Comparison of ENCODE assay signal across 21 cellular contexts in the genomic region with DNA sequence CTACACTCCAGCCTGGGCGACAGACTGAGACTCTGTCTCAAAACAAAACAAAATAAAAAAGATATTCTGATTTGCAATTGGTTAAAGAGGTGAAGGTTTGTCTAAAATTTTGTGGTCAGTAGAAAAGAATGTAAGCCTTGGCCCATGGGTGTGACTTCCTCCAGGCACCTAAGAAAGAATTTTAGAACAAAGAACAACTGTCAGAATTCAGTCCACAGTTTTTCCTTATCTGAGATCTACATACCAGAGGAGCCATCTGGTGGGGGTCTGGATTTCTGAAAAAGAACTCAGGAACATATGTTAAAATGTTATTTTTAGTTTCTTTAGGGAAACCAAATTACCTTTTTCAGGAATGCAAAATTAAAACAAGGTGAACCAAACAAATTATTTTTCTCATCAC.
A peak's percentile ranks its signal among the peaks of the same experiment; 100 is the strongest.
DNase-seq lines count a peak whose midpoint lies in the region; ATAC-seq and TF ChIP-seq lines count a peak whose summit lies in the region.
"Had no signal": no experiment of that assay in that cellular context is flagged by ENCODE, and none has a peak within 500 bp of the region (broad histone marks: within the 10 kb centered on the region; RNA-seq: fewer than 3 reads in every experiment).

No MANE protein-coding gene starts in this region.

- no peaks in the 10 kb centered on the region for H3K36me3 ChIP-seq in HAP-1 (replicated peaks)
- H3K36me3 ChIP-seq in fibroblast of lung (ENCODE audit: control insufficient read depth, insufficient read depth, low read length), result no peaks in the 10 kb centered on the region
- no peaks in the 10 kb centered on the region for H3K36me3 ChIP-seq in smooth muscle cell (ENCODE audit: low read depth)
- H3K36me3 ChIP-seq: upper lobe of left lung had no signal

- H3K9ac ChIP-seq in fibroblast of lung (ENCODE audit: insufficient read depth, low read length) (no peak overlapping the region), smooth muscle cell (ENCODE audit: low read depth) (no peak overlapping the region)

- no peak overlapping the region for H3K4me2 ChIP-seq in fibroblast of lung (ENCODE audit: extremely low read depth, insufficient read depth, low read length)
- H3K4me2 ChIP-seq in smooth muscle cell, result peak overlapping the region; percentile 0

- H3K27me3 ChIP-seq in HAP-1 (ENCODE audit: low read depth), result no peaks in the 10 kb centered on the region
- no peaks in the 10 kb centered on the region for H3K27me3 ChIP-seq in fibroblast of lung (ENCODE audit: control insufficient read depth, insufficient read depth, low read length)
- H3K27me3 ChIP-seq in smooth muscle cell (ENCODE audit: low read depth), result no peaks in the 10 kb centered on the region
- H3K27me3 ChIP-seq: upper lobe of left lung had no signal

- WGBS in smooth muscle cell (ENCODE audit: low lambda C conversion rate), result 0% methylated on average over 1 of the region's 1 CpG

- no peak for ATAC-seq in GM19463 (IDR thresholded peaks at IDR 0.05; ENCODE audit: unreplicated experiment)
- ATAC-seq: left ventricle myocardium superior; natural killer cell treated with Interleukin-12 subunit alpha and Interleukin-12 subunit beta and Interleukin-15 and Interleukin-18, amount 100 ng/mL, for 72 hours; Panc1 had no signal

- no peaks in the 10 kb centered on the region for H3K9me3 ChIP-seq in HAP-1
- no peaks in the 10 kb centered on the region for H3K9me3 ChIP-seq in fibroblast of lung (ENCODE audit: control insufficient read depth, insufficient read depth, low read depth, low read length)
- H3K9me3 ChIP-seq in smooth muscle cell (replicated peaks; ENCODE audit: low read depth), result no peaks in the 10 kb centered on the region
- H3K9me3 ChIP-seq: upper lobe of left lung had no signal

- TF ChIP-seq CTCF in fibroblast of lung (conservative IDR thresholded peaks at IDR 0.05 in 1 of 2, IDR thresholded peaks at IDR 0.05 in 1 of 2; ENCODE audit: low read depth in 1 of 2, low read length in 2 of 2) (no peak), smooth muscle cell (IDR thresholded peaks at IDR 0.05; ENCODE audit: borderline replicate concordance, insufficient read depth, poor library complexity, severe bottlenecking) (no peak)

- H3K4me3 ChIP-seq in HAP-1, result no peak overlapping the region
- H3K4me3 ChIP-seq in fibroblast of lung (replicated peaks in 1 of 4; ENCODE audit: control extremely low read depth in 1 of 4, insufficient read depth in 1 of 4, low read depth in 3 of 4, low read length in 4 of 4), result no peak overlapping the region
- no peak overlapping the region for H3K4me3 ChIP-seq in smooth muscle cell
- H3K4me3 ChIP-seq: coronary artery, upper lobe of left lung had no signal

- H3K79me2 ChIP-seq in fibroblast of lung (ENCODE audit: control insufficient read depth, insufficient read depth, low read length) (no peaks in the 10 kb centered on the region), smooth muscle cell (ENCODE audit: low read depth) (no peaks in the 10 kb centered on the region)

- H4K20me1 ChIP-seq in fibroblast of lung (ENCODE audit: control insufficient read depth, extremely low read depth, insufficient read depth, low read length), result no peaks in the 10 kb centered on the region
- no peaks in the 10 kb centered on the region for H4K20me1 ChIP-seq in smooth muscle cell (ENCODE audit: low read depth)

- in situ Hi-C loops in HAP-1 (cut with MboI; ENCODE audit: low sequenced_read_pairs) (no loop called here), SK-MEL-5 (cut with HindIII; ENCODE audit: low pct_unique_long_range_greater_than_20kb, low sequenced_read_pairs) (no loop called here)

- H3F3A ChIP-seq in smooth muscle cell (ENCODE audit: low read depth), result no peaks in the 10 kb centered on the region

- peak; percentile 9 to 51 for DNase-seq in HAP-1 (ENCODE audit: low spot score in 2 of 2)
- DNase-seq in SK-MEL-5 (ENCODE audit: low read depth, low spot score), result peak; percentile 43
- DNase-seq in fibroblast of lung (ENCODE audit: low read depth in 2 of 2), result peak; percentile 1 to 91
- no peak for DNase-seq in smooth muscle cell (lab: John Stamatoyannopoulos, UW; ENCODE audit: unreplicated experiment)
- no peak for DNase-seq in stimulated activated CD4-positive, alpha-beta T cell treated with anti-CD3 and anti-CD28 coated beads, Interleukin-4, amount 100 ng/mL, for 24 hours
- no peak for DNase-seq in SKM-1 (lab: John Stamatoyannopoulos, UW; ENCODE audit: unreplicated experiment)
- DNase-seq: activated CD4-positive, alpha-beta T cell treated with anti-CD3 and anti-CD28 coated beads, Interleukin-2, amount 10 ng/mL, durations not matched to agents 24 days and 14 days; activated T-cell treated with anti-CD3 and anti-CD28 coated beads for 4 hours; CD4-positive, alpha-beta T cell; Karpas-422; left ventricle myocardium superior; NCI-H1930; NCI-H526; retina; stimulated activated CD4-positive, alpha-beta T cell treated with anti-CD3 and anti-CD28 coated beads, Interleukin-1b, Interleukin-23, amount 100 ng/mL, for 48 hours; T-helper 9 cell; upper lobe of left lung had no signal

- H3K27ac ChIP-seq in fibroblast of lung (ENCODE audit: insufficient read depth, low read length) (no peak overlapping the region), smooth muscle cell (ENCODE audit: low read depth) (peak overlapping the region; percentile 50)
- H3K27ac ChIP-seq: coronary artery, upper lobe of left lung had no signal

- H2AFZ ChIP-seq in fibroblast of lung (ENCODE audit: low read length) (no peak overlapping the region), smooth muscle cell (ENCODE audit: low read depth) (no peak overlapping the region)

- H3K4me1 ChIP-seq in HAP-1, result no peaks in the 10 kb centered on the region; the same call in 1 of the 2 replicates
- no peaks in the 10 kb centered on the region for H3K4me1 ChIP-seq in fibroblast of lung (ENCODE audit: control insufficient read depth, extremely low read depth, insufficient read depth, low read length)
- peaks cover 10% of the 10 kb centered on the region for H3K4me1 ChIP-seq in smooth muscle cell (ENCODE audit: low read depth)
- H3K4me1 ChIP-seq: upper lobe of left lung had no signal

Comparison
In these comparisons a context has a peak if more than half of its experiments do, and no peak if none do; other contexts are left out.
1. DNase-seq: peak in HAP-1 (2 of 2), SK-MEL-5 (single experiment) and fibroblast of lung (2 of 2); none in smooth muscle cell (single experiment), stimulated activated CD4-positive, alpha-beta T cell treated with anti-CD3 and anti-CD28 coated beads, Interleukin-4, amount 100 ng/mL, for 24 hours (single experiment) and SKM-1 (single experiment).